In genomic region chr14:104734991-104735779, GRCh38 we compare ENCODE assay signal across 1 cellular context.
A peak's percentile ranks its signal among the peaks of the same experiment; 100 is the strongest.
TF ChIP-seq lines count a peak whose summit lies in the region.

No MANE protein-coding gene starts in this region.

TF ChIP-seq in HepG2, 621 proteins besides CTCF, POLR2A, EP300 and RAD21 (continued from another document and continues in another):
- TF ChIP-seq, protein P1, sequence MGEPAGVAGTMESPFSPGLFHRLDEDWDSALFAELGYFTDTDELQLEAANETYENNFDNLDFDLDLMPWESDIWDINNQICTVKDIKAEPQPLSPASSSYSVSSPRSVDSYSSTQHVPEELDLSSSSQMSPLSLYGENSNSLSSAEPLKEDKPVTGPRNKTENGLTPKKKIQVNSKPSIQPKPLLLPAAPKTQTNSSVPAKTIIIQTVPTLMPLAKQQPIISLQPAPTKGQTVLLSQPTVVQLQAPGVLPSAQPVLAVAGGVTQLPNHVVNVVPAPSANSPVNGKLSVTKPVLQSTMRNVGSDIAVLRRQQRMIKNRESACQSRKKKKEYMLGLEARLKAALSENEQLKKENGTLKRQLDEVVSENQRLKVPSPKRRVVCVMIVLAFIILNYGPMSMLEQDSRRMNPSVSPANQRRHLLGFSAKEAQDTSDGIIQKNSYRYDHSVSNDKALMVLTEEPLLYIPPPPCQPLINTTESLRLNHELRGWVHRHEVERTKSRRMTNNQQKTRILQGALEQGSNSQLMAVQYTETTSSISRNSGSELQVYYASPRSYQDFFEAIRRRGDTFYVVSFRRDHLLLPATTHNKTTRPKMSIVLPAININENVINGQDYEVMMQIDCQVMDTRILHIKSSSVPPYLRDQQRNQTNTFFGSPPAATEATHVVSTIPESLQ (CRISPR knock-in tag; conservative IDR thresholded peaks at IDR 0.05): no peak
- peak; percentile 63; the same call in 1 of the 2 replicates for TF ChIP-seq ZNF720 (CRISPR knock-in tag; IDR thresholded peaks at IDR 0.05)
- TF ChIP-seq, protein P2, sequence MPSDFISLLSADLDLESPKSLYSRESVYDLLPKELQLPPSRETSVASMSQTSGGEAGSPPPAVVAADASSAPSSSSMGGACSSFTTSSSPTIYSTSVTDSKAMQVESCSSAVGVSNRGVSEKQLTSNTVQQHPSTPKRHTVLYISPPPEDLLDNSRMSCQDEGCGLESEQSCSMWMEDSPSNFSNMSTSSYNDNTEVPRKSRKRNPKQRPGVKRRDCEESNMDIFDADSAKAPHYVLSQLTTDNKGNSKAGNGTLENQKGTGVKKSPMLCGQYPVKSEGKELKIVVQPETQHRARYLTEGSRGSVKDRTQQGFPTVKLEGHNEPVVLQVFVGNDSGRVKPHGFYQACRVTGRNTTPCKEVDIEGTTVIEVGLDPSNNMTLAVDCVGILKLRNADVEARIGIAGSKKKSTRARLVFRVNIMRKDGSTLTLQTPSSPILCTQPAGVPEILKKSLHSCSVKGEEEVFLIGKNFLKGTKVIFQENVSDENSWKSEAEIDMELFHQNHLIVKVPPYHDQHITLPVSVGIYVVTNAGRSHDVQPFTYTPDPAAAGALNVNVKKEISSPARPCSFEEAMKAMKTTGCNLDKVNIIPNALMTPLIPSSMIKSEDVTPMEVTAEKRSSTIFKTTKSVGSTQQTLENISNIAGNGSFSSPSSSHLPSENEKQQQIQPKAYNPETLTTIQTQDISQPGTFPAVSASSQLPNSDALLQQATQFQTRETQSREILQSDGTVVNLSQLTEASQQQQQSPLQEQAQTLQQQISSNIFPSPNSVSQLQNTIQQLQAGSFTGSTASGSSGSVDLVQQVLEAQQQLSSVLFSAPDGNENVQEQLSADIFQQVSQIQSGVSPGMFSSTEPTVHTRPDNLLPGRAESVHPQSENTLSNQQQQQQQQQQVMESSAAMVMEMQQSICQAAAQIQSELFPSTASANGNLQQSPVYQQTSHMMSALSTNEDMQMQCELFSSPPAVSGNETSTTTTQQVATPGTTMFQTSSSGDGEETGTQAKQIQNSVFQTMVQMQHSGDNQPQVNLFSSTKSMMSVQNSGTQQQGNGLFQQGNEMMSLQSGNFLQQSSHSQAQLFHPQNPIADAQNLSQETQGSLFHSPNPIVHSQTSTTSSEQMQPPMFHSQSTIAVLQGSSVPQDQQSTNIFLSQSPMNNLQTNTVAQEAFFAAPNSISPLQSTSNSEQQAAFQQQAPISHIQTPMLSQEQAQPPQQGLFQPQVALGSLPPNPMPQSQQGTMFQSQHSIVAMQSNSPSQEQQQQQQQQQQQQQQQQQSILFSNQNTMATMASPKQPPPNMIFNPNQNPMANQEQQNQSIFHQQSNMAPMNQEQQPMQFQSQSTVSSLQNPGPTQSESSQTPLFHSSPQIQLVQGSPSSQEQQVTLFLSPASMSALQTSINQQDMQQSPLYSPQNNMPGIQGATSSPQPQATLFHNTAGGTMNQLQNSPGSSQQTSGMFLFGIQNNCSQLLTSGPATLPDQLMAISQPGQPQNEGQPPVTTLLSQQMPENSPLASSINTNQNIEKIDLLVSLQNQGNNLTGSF (CRISPR knock-in tag; IDR thresholded peaks at IDR 0.05): no peak
- peak; percentile 90 for TF ChIP-seq ZNF687 (CRISPR knock-in tag; IDR thresholded peaks at IDR 0.05)
- no peak; the same call in 1 of the 2 replicates for TF ChIP-seq ZNF225 (CRISPR knock-in tag; IDR thresholded peaks at IDR 0.05)
- no peak for TF ChIP-seq NFYB (CRISPR knock-in tag; IDR thresholded peaks at IDR 0.05)
- TF ChIP-seq ZNF326 (CRISPR knock-in tag; IDR thresholded peaks at IDR 0.05; ENCODE audit: borderline replicate concordance): peak; percentile 70; the same call in 1 of the 2 replicates
- TF ChIP-seq, protein P3, sequence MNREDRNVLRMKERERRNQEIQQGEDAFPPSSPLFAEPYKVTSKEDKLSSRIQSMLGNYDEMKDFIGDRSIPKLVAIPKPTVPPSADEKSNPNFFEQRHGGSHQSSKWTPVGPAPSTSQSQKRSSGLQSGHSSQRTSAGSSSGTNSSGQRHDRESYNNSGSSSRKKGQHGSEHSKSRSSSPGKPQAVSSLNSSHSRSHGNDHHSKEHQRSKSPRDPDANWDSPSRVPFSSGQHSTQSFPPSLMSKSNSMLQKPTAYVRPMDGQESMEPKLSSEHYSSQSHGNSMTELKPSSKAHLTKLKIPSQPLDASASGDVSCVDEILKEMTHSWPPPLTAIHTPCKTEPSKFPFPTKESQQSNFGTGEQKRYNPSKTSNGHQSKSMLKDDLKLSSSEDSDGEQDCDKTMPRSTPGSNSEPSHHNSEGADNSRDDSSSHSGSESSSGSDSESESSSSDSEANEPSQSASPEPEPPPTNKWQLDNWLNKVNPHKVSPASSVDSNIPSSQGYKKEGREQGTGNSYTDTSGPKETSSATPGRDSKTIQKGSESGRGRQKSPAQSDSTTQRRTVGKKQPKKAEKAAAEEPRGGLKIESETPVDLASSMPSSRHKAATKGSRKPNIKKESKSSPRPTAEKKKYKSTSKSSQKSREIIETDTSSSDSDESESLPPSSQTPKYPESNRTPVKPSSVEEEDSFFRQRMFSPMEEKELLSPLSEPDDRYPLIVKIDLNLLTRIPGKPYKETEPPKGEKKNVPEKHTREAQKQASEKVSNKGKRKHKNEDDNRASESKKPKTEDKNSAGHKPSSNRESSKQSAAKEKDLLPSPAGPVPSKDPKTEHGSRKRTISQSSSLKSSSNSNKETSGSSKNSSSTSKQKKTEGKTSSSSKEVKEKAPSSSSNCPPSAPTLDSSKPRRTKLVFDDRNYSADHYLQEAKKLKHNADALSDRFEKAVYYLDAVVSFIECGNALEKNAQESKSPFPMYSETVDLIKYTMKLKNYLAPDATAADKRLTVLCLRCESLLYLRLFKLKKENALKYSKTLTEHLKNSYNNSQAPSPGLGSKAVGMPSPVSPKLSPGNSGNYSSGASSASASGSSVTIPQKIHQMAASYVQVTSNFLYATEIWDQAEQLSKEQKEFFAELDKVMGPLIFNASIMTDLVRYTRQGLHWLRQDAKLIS (CRISPR knock-in tag; IDR thresholded peaks at IDR 0.05): 0 out of 2 replicates have a peak, but pooled peaks have one; percentile 68
- no peak; the same call in 1 of the 2 replicates for TF ChIP-seq ZFP82 (CRISPR knock-in tag; IDR thresholded peaks at IDR 0.05; ENCODE audit: borderline replicate concordance)
- TF ChIP-seq ZNF775 (CRISPR knock-in tag; IDR thresholded peaks at IDR 0.05; ENCODE audit: borderline replicate concordance): 0 out of 2 replicates have a peak, but pooled peaks have one; percentile 72
- TF ChIP-seq MTF1 (CRISPR knock-in tag; IDR thresholded peaks at IDR 0.05): no peak
- peak; percentile 75; the same call in 1 of the 2 replicates for TF ChIP-seq MLX (CRISPR knock-in tag; IDR thresholded peaks at IDR 0.05)
- TF ChIP-seq MED1 (CRISPR knock-in tag; IDR thresholded peaks at IDR 0.05): peak; percentile 90
- peak; percentile 76; the same call in 1 of the 2 replicates for TF ChIP-seq HBP1 (CRISPR knock-in tag; IDR thresholded peaks at IDR 0.05; ENCODE audit: low read depth)
- no peak for TF ChIP-seq CHD2 (IDR thresholded peaks at IDR 0.05; ENCODE audit: low read depth, low read length)
- TF ChIP-seq TRIM24 (CRISPR knock-in tag; IDR thresholded peaks at IDR 0.05): no peak
- peak; percentile 78 for TF ChIP-seq ZNF883 (CRISPR knock-in tag; IDR thresholded peaks at IDR 0.05; ENCODE audit: not compliant biosample characterization)
- peak; percentile 23 for TF ChIP-seq AGO2 (optimal IDR thresholded peaks at IDR 0.05; ENCODE audit: low read depth, low read length)
- peak; percentile 88 for TF ChIP-seq TFE3 (CRISPR knock-in tag; IDR thresholded peaks at IDR 0.05)
- no peak for TF ChIP-seq ZNF816 (CRISPR knock-in tag; IDR thresholded peaks at IDR 0.05; ENCODE audit: borderline replicate concordance)
- TF ChIP-seq RBM22 (optimal IDR thresholded peaks at IDR 0.05; ENCODE audit: low read length): peak; percentile 73
- TF ChIP-seq ERF (CRISPR knock-in tag; IDR thresholded peaks at IDR 0.05): peak; percentile 69
- TF ChIP-seq, protein P4, sequence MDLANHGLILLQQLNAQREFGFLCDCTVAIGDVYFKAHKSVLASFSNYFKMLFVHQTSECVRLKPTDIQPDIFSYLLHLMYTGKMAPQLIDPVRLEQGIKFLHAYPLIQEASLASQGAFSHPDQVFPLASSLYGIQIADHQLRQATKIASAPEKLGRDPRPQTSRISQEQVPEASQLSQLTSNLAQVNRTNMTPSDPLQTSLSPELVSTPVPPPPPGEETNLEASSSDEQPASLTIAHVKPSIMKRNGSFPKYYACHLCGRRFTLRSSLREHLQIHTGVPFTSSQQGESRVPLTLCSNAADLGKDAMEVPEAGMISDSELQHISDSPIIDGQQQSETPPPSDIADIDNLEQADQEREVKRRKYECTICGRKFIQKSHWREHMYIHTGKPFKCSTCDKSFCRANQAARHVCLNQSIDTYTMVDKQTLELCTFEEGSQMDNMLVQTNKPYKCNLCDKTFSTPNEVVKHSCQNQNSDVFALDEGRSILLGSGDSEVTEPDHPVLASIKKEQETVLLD (CRISPR knock-in tag; IDR thresholded peaks at IDR 0.05; ENCODE audit: low read depth): peak; percentile 66
- TF ChIP-seq, protein P5, sequence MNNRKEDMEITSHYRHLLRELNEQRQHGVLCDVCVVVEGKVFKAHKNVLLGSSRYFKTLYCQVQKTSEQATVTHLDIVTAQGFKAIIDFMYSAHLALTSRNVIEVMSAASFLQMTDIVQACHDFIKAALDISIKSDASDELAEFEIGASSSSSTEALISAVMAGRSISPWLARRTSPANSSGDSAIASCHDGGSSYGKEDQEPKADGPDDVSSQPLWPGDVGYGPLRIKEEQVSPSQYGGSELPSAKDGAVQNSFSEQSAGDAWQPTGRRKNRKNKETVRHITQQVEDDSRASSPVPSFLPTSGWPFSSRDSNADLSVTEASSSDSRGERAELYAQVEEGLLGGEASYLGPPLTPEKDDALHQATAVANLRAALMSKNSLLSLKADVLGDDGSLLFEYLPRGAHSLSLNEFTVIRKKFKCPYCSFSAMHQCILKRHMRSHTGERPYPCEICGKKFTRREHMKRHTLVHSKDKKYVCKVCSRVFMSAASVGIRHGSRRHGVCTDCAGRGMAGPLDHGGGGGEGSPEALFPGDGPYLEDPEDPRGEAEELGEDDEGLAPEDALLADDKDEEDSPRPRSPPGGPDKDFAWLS (CRISPR knock-in tag; IDR thresholded peaks at IDR 0.05; ENCODE audit: borderline replicate concordance): no peak
- peak; percentile 66; the same call in 1 of the 2 replicates for TF ChIP-seq BORCS8-MEF2B (CRISPR knock-in tag; IDR thresholded peaks at IDR 0.05)
- no peak for TF ChIP-seq ATRX (CRISPR knock-in tag; IDR thresholded peaks at IDR 0.05; ENCODE audit: borderline replicate concordance)
- TF ChIP-seq, protein P6, sequence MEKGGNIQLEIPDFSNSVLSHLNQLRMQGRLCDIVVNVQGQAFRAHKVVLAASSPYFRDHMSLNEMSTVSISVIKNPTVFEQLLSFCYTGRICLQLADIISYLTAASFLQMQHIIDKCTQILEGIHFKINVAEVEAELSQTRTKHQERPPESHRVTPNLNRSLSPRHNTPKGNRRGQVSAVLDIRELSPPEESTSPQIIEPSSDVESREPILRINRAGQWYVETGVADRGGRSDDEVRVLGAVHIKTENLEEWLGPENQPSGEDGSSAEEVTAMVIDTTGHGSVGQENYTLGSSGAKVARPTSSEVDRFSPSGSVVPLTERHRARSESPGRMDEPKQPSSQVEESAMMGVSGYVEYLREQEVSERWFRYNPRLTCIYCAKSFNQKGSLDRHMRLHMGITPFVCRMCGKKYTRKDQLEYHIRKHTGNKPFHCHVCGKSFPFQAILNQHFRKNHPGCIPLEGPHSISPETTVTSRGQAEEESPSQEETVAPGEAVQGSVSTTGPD (CRISPR knock-in tag; IDR thresholded peaks at IDR 0.05): 0 out of 2 replicates have a peak, but pooled peaks have one; percentile 52
- TF ChIP-seq HMGA1 (CRISPR knock-in tag; conservative IDR thresholded peaks at IDR 0.05): no peak
- no peak for TF ChIP-seq NAIF1 (CRISPR knock-in tag; IDR thresholded peaks at IDR 0.05; ENCODE audit: borderline replicate concordance)
